17 cellular contexts compared by ENCODE assay signal in the genomic region with DNA sequence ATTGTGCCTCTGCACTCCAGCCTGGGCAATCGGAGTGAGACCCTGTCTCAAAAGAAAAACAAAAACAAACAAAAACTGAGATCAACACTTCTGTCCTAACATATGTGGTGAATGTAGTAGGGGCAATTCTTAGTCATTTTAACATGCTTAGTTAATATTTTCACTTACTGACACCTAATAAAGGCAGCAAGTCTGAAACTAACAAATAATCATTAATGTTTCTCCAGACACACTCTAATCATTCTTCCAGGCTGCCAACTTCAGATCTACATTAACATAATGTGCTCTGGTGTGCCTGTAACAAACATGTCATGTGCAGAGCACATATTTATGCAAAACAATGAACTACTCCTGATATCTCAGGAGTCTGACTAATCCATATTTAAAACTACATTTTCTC. TPM values are rescaled to one million over a fixed set of nuclear protein-coding genes. Genes with fewer than 3 reads are reported as not detected.
DNase-seq lines count a peak whose midpoint lies in the region; ATAC-seq and TF ChIP-seq lines count a peak whose summit lies in the region.
"Had no signal": no experiment of that assay in that cellular context is flagged by ENCODE, and none has a peak within 500 bp of the region (broad histone marks: within the 10 kb centered on the region; RNA-seq: fewer than 3 reads in every experiment).

No MANE protein-coding gene starts in this region.

- H3K27ac Mint-ChIP-seq in brain, result peak overlapping the region in 3 of 5 experiments; percentile 21 to 42 (median 22)
- peak overlapping the region in 4 of 8 donors; percentile 2 to 46 (median 22) for H3K27ac Mint-ChIP-seq in CD8-positive, alpha-beta memory T cell

- in situ Hi-C loops in brain microvascular endothelial cell (cut with HindIII; ENCODE audit: low pct_ligation_motif_present, low sequenced_read_pairs), result no loop called here

- POLR2A ChIA-PET in CD8-positive, alpha-beta memory T cell (lab: Charles Lee), result no interaction called here

- H3K27me3 Mint-ChIP-seq in brain, result no peaks in the 10 kb centered on the region
- no peaks in the 10 kb centered on the region for H3K27me3 Mint-ChIP-seq in CD8-positive, alpha-beta memory T cell
- H3K27me3 Mint-ChIP-seq: IgD-negative memory B cell had no signal

- peaks cover 50% of the 10 kb centered on the region for H3K4me1 Mint-ChIP-seq in brain
- peaks cover 38 to 69% (median 62%) of the 10 kb centered on the region in 3 donors for H3K4me1 Mint-ChIP-seq in CD8-positive, alpha-beta memory T cell

- H3K4me3 Mint-ChIP-seq in brain, result no peak overlapping the region
- H3K4me3 Mint-ChIP-seq in CD8-positive, alpha-beta memory T cell, result peak overlapping the region in 1 of 7 donors; percentile 27
- H3K4me3 Mint-ChIP-seq: IgD-negative memory B cell had no signal

- H3K27me3 ChIP-seq in brain microvascular endothelial cell (replicated peaks), result no peaks in the 10 kb centered on the region
- H3K27me3 ChIP-seq in CD8-positive, alpha-beta memory T cell (ENCODE audit: insufficient read depth, low read length, poor library complexity, severe bottlenecking), result no peaks in the 10 kb centered on the region

- ATAC-seq in GM18511 (IDR thresholded peaks at IDR 0.05; ENCODE audit: unreplicated experiment), result peak; percentile 40
- peak; percentile 54 for ATAC-seq in GM19463 (IDR thresholded peaks at IDR 0.05; ENCODE audit: unreplicated experiment)
- peak; percentile 65 for ATAC-seq in HG03175 (IDR thresholded peaks at IDR 0.05; ENCODE audit: unreplicated experiment)
- ATAC-seq in Right ventricle myocardium inferior, result no peak
- ATAC-seq: HCT116 had no signal

- H3K9me3 Mint-ChIP-seq in brain, result peaks cover 0 to 2% (median 0%) of the 10 kb centered on the region in 5 experiments
- H3K9me3 Mint-ChIP-seq in CD8-positive, alpha-beta memory T cell, result no peaks in the 10 kb centered on the region
- H3K9me3 Mint-ChIP-seq: IgD-negative memory B cell had no signal

- H3K36me3 ChIP-seq in brain microvascular endothelial cell (replicated peaks), result no peaks in the 10 kb centered on the region
- no peaks in the 10 kb centered on the region for H3K36me3 ChIP-seq in CD8-positive, alpha-beta memory T cell (ENCODE audit: insufficient read depth, low read length)

- CTCF ChIA-PET in CD8-positive, alpha-beta memory T cell (lab: Charles Lee), result interaction anchor here (3.8 kb wide), 1 partner anchor 11 kb away, joined by 18 read pairs; no protein-coding TSS in a partner anchor

- peaks cover 19% of the 10 kb centered on the region for H3K4me1 ChIP-seq in CD8-positive, alpha-beta memory T cell (ENCODE audit: insufficient read depth, low read length)

- DNase-seq in brain microvascular endothelial cell, result no peak
- no peak for DNase-seq in Right ventricle myocardium inferior (ENCODE audit: missing footprints)
- DNase-seq in NCI-H2107 (lab: John Stamatoyannopoulos, UW), result no peak
- no peak for DNase-seq in CD8-positive, alpha-beta memory T cell
- DNase-seq: AML-193, DMS79 treated with DMSO at 0.1 percent for 48 hours, NCI-H1417 treated with DMSO at 0.1 percent for 48 hours, NCI-H2029, NCI-H524 treated with DMSO at 0.1 percent for 48 hours had no signal

- peaks cover 10% of the 10 kb centered on the region for H3K36me3 Mint-ChIP-seq in brain
- H3K36me3 Mint-ChIP-seq in CD8-positive, alpha-beta memory T cell, result peaks cover 0 to 18% (median 3%) of the 10 kb centered on the region in 3 donors

- no peaks in the 10 kb centered on the region for H3K9me3 ChIP-seq in CD8-positive, alpha-beta memory T cell (ENCODE audit: low read length)

- TF ChIP-seq CTCF in brain (conservative IDR thresholded peaks at IDR 0.05) (no peak), brain microvascular endothelial cell (IDR thresholded peaks at IDR 0.05; ENCODE audit: low read depth, low read length, missing control alignments) (no peak)

- no peak overlapping the region for H3K27ac ChIP-seq in brain microvascular endothelial cell
- H3K27ac ChIP-seq in CD8-positive, alpha-beta memory T cell (ENCODE audit: low read depth, low read length), result no peak overlapping the region

- intact Hi-C loops in Right ventricle myocardium inferior (cut with DNase I), result no loop called here

- no peak overlapping the region for H3K4me3 ChIP-seq in brain microvascular endothelial cell (ENCODE audit: low read depth, low read length)
- no peak overlapping the region for H3K4me3 ChIP-seq in CD8-positive, alpha-beta memory T cell (ENCODE audit: low read length)

RNA-seq across cellular contexts. Expression of gene KRCC1, which starts 6.0 kb away (rescaled TPM):
- 5.5 TPM for polyA plus RNA-seq in brain (ENCODE audit: insufficient read depth, low read depth, low replicate concordance)
- total RNA-seq in Right ventricle myocardium inferior, result 23.8 TPM
- 10 to 100 TPM; 14.1 to 14.8 TPM for total RNA-seq in CD8-positive, alpha-beta memory T cell
- 41.3 TPM for polyA plus RNA-seq in CD8-positive, alpha-beta memory T cell

RNA-seq across cellular contexts. Expression of gene SMYD1, which starts 18.0 kb away (rescaled TPM):
- polyA plus RNA-seq in brain (ENCODE audit: insufficient read depth, low read depth, low replicate concordance), result 0.19 TPM
- total RNA-seq in Right ventricle myocardium inferior, result 544 TPM
- total RNA-seq in CD8-positive, alpha-beta memory T cell, result not detected
- not detected for polyA plus RNA-seq in CD8-positive, alpha-beta memory T cell
- polyA plus RNA-seq: IgD-negative memory B cell had no signal

RNA-seq across cellular contexts. Expression of gene RNU2-63P, which starts 33.3 kb away (rescaled TPM):
- not detected for polyA plus RNA-seq in brain (ENCODE audit: insufficient read depth, low read depth, low replicate concordance)
- total RNA-seq in Right ventricle myocardium inferior, result not detected
- 10 to 100 TPM; 35.8 to 42.7 TPM for total RNA-seq in CD8-positive, alpha-beta memory T cell
- not detected for polyA plus RNA-seq in CD8-positive, alpha-beta memory T cell
- total RNA-seq: LHCN-M2, SK-MEL-5 had no signal
- polyA plus RNA-seq: IgD-negative memory B cell had no signal

Comparison
In these comparisons a context has a peak if more than half of its experiments do, and no peak if none do; other contexts are left out.
1. RNA of gene SMYD1, which starts 18.0 kb away (total RNA-seq): 544 TPM in Right ventricle myocardium inferior (single experiment); not detected in CD8-positive, alpha-beta memory T cell; every median in the first group is over 100 times any median in the second.
2. RNA of gene RNU2-63P, which starts 33.3 kb away (total RNA-seq): 35.8 to 42.7 TPM in CD8-positive, alpha-beta memory T cell; not detected in Right ventricle myocardium inferior (single experiment); every median in the first group is over 10 times any median in the second.